ENCODE assay signal across 17 cellular contexts in the genomic region with DNA sequence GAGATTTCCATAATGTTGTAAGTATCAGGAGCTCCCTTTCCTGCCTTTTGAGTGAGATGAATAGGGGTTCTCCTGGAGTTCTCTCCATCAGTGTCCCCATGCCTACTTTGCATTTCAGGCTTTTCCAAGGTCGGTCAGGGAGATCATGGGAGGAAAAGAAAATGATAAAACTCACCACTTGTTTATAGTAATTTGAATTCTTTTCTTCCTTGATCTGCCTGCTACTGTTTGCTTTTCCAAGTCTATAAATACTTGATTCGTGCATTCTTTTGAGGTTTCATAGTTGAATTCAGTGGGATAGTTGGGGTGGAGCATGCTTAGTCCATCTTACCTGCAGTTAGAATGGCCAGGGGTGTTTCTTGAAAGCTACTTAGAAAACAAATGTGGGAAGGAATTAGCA. TPM values are rescaled to one million over a fixed set of nuclear protein-coding genes. Genes with fewer than 3 reads are reported as not detected.
DNase-seq lines count a peak whose midpoint lies in the region; ATAC-seq, FAIRE-seq and TF ChIP-seq lines count a peak whose summit lies in the region.
"Had no signal": no experiment of that assay in that cellular context is flagged by ENCODE, and none has a peak within 500 bp of the region (broad histone marks: within the 10 kb centered on the region; RNA-seq: fewer than 3 reads in every experiment).

No MANE protein-coding gene starts in this region.

- peak overlapping the region; percentile 30 for H3K27ac Mint-ChIP-seq in chondrocyte (ENCODE audit: unreplicated experiment)
- H3K27ac Mint-ChIP-seq: CD4-positive, CD25-positive, alpha-beta regulatory T cell had no signal

- H3K36me3 Mint-ChIP-seq in chondrocyte (ENCODE audit: low read depth): peaks cover 12% of the 10 kb centered on the region

- H3K36me3 ChIP-seq in mucosa of rectum (ENCODE audit: control insufficient read depth in 2 of 2, insufficient read depth in 2 of 2, low read length in 2 of 2): peaks cover 0 to 3% of the 10 kb centered on the region in 2 donors
- no peaks in the 10 kb centered on the region for H3K36me3 ChIP-seq in thyroid gland
- H3K36me3 ChIP-seq: HAP-1 had no signal

- H3K27me3 ChIP-seq in mucosa of rectum (ENCODE audit: control insufficient read depth in 2 of 2, insufficient read depth in 2 of 2, low read length in 2 of 2) (no peaks in the 10 kb centered on the region), thyroid gland (no peaks in the 10 kb centered on the region)
- H3K27me3 ChIP-seq: BLaER1 treated with 17β-estradiol and CSF1 and Interleukin-3, amounts not matched to agents 10 nM and 100 nM had no signal

- no peak for FAIRE-seq in A549 (lab: Jason Lieb, UNC)
- FAIRE-seq: GM18507, H1, HepG2, HTR-8/SVneo had no signal

- no peak overlapping the region for H3K9ac ChIP-seq in mucosa of rectum (ENCODE audit: low read depth in 1 of 2, low read length in 2 of 2)
- H3K9ac ChIP-seq: BLaER1 treated with 17β-estradiol and CSF1 and Interleukin-3, amounts not matched to agents 10 nM and 100 nM had no signal

- CTCF ChIA-PET in A549 (lab: Yijun Ruan, JAX): interaction anchor here (1.1 kb wide), 1 partner anchor 95 kb away, joined by 7 read pairs; no protein-coding TSS in a partner anchor

- H3K9me3 ChIP-seq in A549: no peaks in the 10 kb centered on the region
- no peaks in the 10 kb centered on the region for H3K9me3 ChIP-seq in mucosa of rectum (ENCODE audit: control insufficient read depth in 2 of 2, low read length in 2 of 2)
- no peaks in the 10 kb centered on the region for H3K9me3 ChIP-seq in thyroid gland
- H3K9me3 ChIP-seq: HAP-1 had no signal

- intact Hi-C loops in thyroid gland (cut with DNase I): no loop called here

- H3K27ac ChIP-seq in A549: no peak overlapping the region
- peak overlapping the region; percentile 27 to 37 for H3K27ac ChIP-seq in mucosa of rectum (ENCODE audit: low read depth in 2 of 2, low read length in 2 of 2)
- no peak overlapping the region for H3K27ac ChIP-seq in thyroid gland
- H3K27ac ChIP-seq: 22Rv1; BLaER1 treated with 17β-estradiol and CSF1 and Interleukin-3, amounts not matched to agents 10 nM and 100 nM had no signal

- TF ChIP-seq EP300 in A549 (IDR thresholded peaks at IDR 0.05): no peak

- H3K4me3 ChIP-seq in A549 (no peak overlapping the region), mucosa of rectum (ENCODE audit: low read length in 2 of 2) (no peak overlapping the region), thyroid gland (replicated peaks in 1 of 3) (no peak overlapping the region)
- H3K4me3 ChIP-seq: BLaER1 treated with 17β-estradiol and CSF1 and Interleukin-3, amounts not matched to agents 10 nM and 100 nM; HAP-1 had no signal

- H3K27me3 Mint-ChIP-seq in chondrocyte (ENCODE audit: low read depth): no peaks in the 10 kb centered on the region
- H3K27me3 Mint-ChIP-seq: CD4-positive, CD25-positive, alpha-beta regulatory T cell had no signal

- DNase-seq in A549 (ENCODE audit: low read depth in 1 of 2, low spot score in 1 of 2) (peak in 1 of 2 experiments; percentile 11), HT-29 (ENCODE audit: low spot score) (peak; percentile 54), chondrocyte (ENCODE audit: low spot score) (no peak), T-helper 1 cell (no peak), thyroid gland (no peak)
- DNase-seq in stimulated activated CD4-positive, alpha-beta T cell treated with anti-CD3 and anti-CD28 coated beads, Interleukin-1b, Interleukin-23, amount 100 ng/mL, for 48 hours: no peak
- DNase-seq: CD4-positive, CD25-positive, alpha-beta regulatory T cell; DMS53 had no signal

- H3K4me2 ChIP-seq in A549: peak overlapping the region; percentile 56
- H3K4me2 ChIP-seq: BLaER1 treated with 17β-estradiol and CSF1 and Interleukin-3, amounts not matched to agents 10 nM and 100 nM had no signal

- TF ChIP-seq CTCF in A549 (IDR thresholded peaks at IDR 0.05) (no peak), chondrocyte (IDR thresholded peaks at IDR 0.05) (no peak), thyroid gland (IDR thresholded peaks at IDR 0.05) (no peak)

- no peak for TF ChIP-seq RAD21 in A549 (conservative IDR thresholded peaks at IDR 0.05 in 1 of 2, IDR thresholded peaks at IDR 0.05 in 1 of 2)

- ATAC-seq in A549 (no peak), GM18873 (IDR thresholded peaks at IDR 0.05; ENCODE audit: low FRiP score, unreplicated experiment) (no peak)
- ATAC-seq: HepG2 had no signal

- TF ChIP-seq POLR2A in A549 (IDR thresholded peaks at IDR 0.05; ENCODE audit: low read length) (no peak), thyroid gland (IDR thresholded peaks at IDR 0.05) (no peak)

- POLR2A ChIA-PET in A549 (lab: Yijun Ruan, JAX): no interaction called here

- 3% methylated on average over 2 of the region's 2 CpGs for WGBS in A549 (ENCODE audit: missing lambda C conversion rate)
- 91 to 92% methylated on average over 2 of the region's 2 CpGs for WGBS in thyroid gland, 2 donors

- H3K4me3 Mint-ChIP-seq in chondrocyte (ENCODE audit: unreplicated experiment): no peak overlapping the region
- H3K4me3 Mint-ChIP-seq: CD4-positive, CD25-positive, alpha-beta regulatory T cell had no signal

- peaks cover 28% of the 10 kb centered on the region for H3K4me1 Mint-ChIP-seq in chondrocyte (ENCODE audit: low read depth)

- peaks cover 17% of the 10 kb centered on the region for H3K9me3 Mint-ChIP-seq in chondrocyte (ENCODE audit: low read depth)

- H3K4me1 ChIP-seq in A549 (peaks cover 17% of the 10 kb centered on the region), mucosa of rectum (ENCODE audit: control insufficient read depth in 2 of 2, insufficient read depth in 2 of 2, low read length in 2 of 2) (peaks cover 5 to 13% of the 10 kb centered on the region in 2 donors), thyroid gland (no peaks in the 10 kb centered on the region)
- H3K4me1 ChIP-seq: HAP-1 had no signal

TF ChIP-seq in A549, 52 proteins besides CTCF, POLR2A, EP300 and RAD21:
- no peak for TF ChIP-seq PHF8 (IDR thresholded peaks at IDR 0.05; ENCODE audit: borderline replicate concordance, low read depth)
- TF ChIP-seq, protein P1, sequence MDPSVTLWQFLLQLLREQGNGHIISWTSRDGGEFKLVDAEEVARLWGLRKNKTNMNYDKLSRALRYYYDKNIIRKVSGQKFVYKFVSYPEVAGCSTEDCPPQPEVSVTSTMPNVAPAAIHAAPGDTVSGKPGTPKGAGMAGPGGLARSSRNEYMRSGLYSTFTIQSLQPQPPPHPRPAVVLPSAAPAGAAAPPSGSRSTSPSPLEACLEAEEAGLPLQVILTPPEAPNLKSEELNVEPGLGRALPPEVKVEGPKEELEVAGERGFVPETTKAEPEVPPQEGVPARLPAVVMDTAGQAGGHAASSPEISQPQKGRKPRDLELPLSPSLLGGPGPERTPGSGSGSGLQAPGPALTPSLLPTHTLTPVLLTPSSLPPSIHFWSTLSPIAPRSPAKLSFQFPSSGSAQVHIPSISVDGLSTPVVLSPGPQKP (IDR thresholded peaks at IDR 0.05; ENCODE audit: low read depth, low read length): no peak
- no peak for TF ChIP-seq MYC (IDR thresholded peaks at IDR 0.05; ENCODE audit: borderline replicate concordance, low read length)

RNA-seq across cellular contexts. Expression of a gene that starts 51.5 kb away (rescaled TPM):
- 13.2 and 16.3 TPM in 2 replicates for polyA plus RNA-seq in A549 (2011; rRNA removed)
- 3.5 and 3.6 TPM in 2 replicates for polyA plus RNA-seq in A549 (2012; cell fraction: cytosol; rRNA removed)
- 2.7 and 5.4 TPM in 2 replicates for polyA plus RNA-seq in A549 (2012; cell fraction: nucleus; rRNA removed)
- polyA plus RNA-seq in A549 (2017; fragmentation: RNase III; extraction: RNeasy Plus Mini Kit Qiagen cat#74134 plus additional on column Dnase treatment): 12.9 to 13.7 TPM (median 12.9 TPM) in 3 replicates
- 9.3 and 9.9 TPM in 2 replicates for polyA minus RNA-seq in A549 (2011; rRNA and poly(A)+ RNA removed)
- 9.4 and 10.0 TPM in 2 replicates for total RNA-seq in HT-29 (2014; rRNA removed; shearing (Covaris generic))
- 14.8 to 25.5 TPM (median 15.1 TPM) in 3 replicates for total RNA-seq in chondrocyte
- 10 to 100 TPM; 54.3 to 95.2 (median 67.7) TPM for total RNA-seq in thyroid gland

Comparison
In these comparisons a context has a peak if more than half of its experiments do, and no peak if none do; other contexts are left out.
1. H3K27ac ChIP-seq: peak in mucosa of rectum (2 of 2); none in A549 (0 of 2) and thyroid gland (0 of 3).